ENCODE assay signal across 13 cellular contexts in genomic region chr11:44573333-44573732, GRCh38. TPM values are rescaled to one million over a fixed set of nuclear protein-coding genes. Genes with fewer than 3 reads are reported as not detected.
DNase-seq lines count a peak whose midpoint lies in the region; ATAC-seq and TF ChIP-seq lines count a peak whose summit lies in the region.
"Had no signal": no experiment of that assay in that cellular context is flagged by ENCODE, and none has a peak within 500 bp of the region (broad histone marks: within the 10 kb centered on the region; RNA-seq: fewer than 3 reads in every experiment).

No MANE protein-coding gene starts in this region.

- H3K9ac ChIP-seq in GM23248, result no peak overlapping the region

- in situ Hi-C loops in GM23248 (cut with MboI), result no loop called here

- no peaks in the 10 kb centered on the region for H3K9me3 Mint-ChIP-seq in CD4-positive, alpha-beta memory T cell
- H3K9me3 Mint-ChIP-seq in activated naive CD8-positive, alpha-beta T cell treated with anti-CD3 and anti-CD28 coated beads for 36 hours, result no peaks in the 10 kb centered on the region

- no peaks in the 10 kb centered on the region for H3K9me2 ChIP-seq in GM23248 (ENCODE audit: insufficient read depth)

- 81 to 82% methylated on average over 3 of the region's 3 CpGs for WGBS in GM23248 (ENCODE audit: low coverage in 1 of 2, low lambda C conversion rate in 2 of 2, missing lambda C conversion rate in 2 of 2), 2 experiments

- DNase-seq in CD4-positive, alpha-beta memory T cell, result peak in 1 of 5 donors; percentile 48
- DNase-seq in GM23248, result peak; percentile 21
- peak; percentile 56 for DNase-seq in activated naive CD8-positive, alpha-beta T cell treated with anti-CD3 and anti-CD28 coated beads for 36 hours
- DNase-seq in MV-4-11 (lab: John Stamatoyannopoulos, UW), result no peak
- DNase-seq: Calu3, mucosa of descending colon, NCI-H1417 treated with DMSO at 0.1 percent for 48 hours, NCI-H69, right lobe of liver had no signal

- POLR2A ChIA-PET in CD4-positive, alpha-beta memory T cell (lab: Charles Lee; ENCODE audit: partially characterized antibody), result interaction anchor here (1.9 to 13.8 kb wide), 5 partner anchors 8 to 38 kb away, joined by 9 to 287 read pairs (median 20); partner anchors contain the start of gene CD82

- no peaks in the 10 kb centered on the region for H3K9me3 ChIP-seq in CD4-positive, alpha-beta memory T cell (ENCODE audit: control insufficient read depth in 1 of 2, low read length in 2 of 2)
- H3K9me3 ChIP-seq in GM23248 (ENCODE audit: low read depth), result no peaks in the 10 kb centered on the region
- H3K9me3 ChIP-seq in neutrophil, result no peaks in the 10 kb centered on the region
- H3K9me3 ChIP-seq: mucosa of descending colon, right lobe of liver had no signal

- no peaks in the 10 kb centered on the region for H3K79me2 ChIP-seq in GM23248 (ENCODE audit: insufficient read depth)

- peak overlapping the region; percentile 87 to 96 (median 90) for H3K27ac Mint-ChIP-seq in CD4-positive, alpha-beta memory T cell
- peak overlapping the region; percentile 97 for H3K27ac Mint-ChIP-seq in activated naive CD8-positive, alpha-beta T cell treated with anti-CD3 and anti-CD28 coated beads for 36 hours

- H3K4me3 ChIP-seq in CD4-positive, alpha-beta memory T cell (ENCODE audit: low read length in 2 of 2), result peak overlapping the region in 1 of 2 donors; percentile 21
- H3K4me3 ChIP-seq in GM23248 (no peak overlapping the region), neutrophil (ENCODE audit: low read depth in 1 of 2, low read length in 1 of 2) (no peak overlapping the region)
- H3K4me3 ChIP-seq: mucosa of descending colon, right lobe of liver had no signal

- peaks cover 12 to 32% of the 10 kb centered on the region in 2 donors for H3K36me3 Mint-ChIP-seq in CD4-positive, alpha-beta memory T cell
- peaks cover 71% of the 10 kb centered on the region for H3K36me3 Mint-ChIP-seq in activated naive CD8-positive, alpha-beta T cell treated with anti-CD3 and anti-CD28 coated beads for 36 hours

- intact Hi-C loops in CD4-positive, alpha-beta memory T cell (cut with micrococcal nuclease), result no loop called here

- H3K4me1 ChIP-seq in CD4-positive, alpha-beta memory T cell (ENCODE audit: insufficient read depth, low read length), result peaks cover 100% of the 10 kb centered on the region
- H3K4me1 ChIP-seq in GM23248 (ENCODE audit: insufficient read depth) (peaks cover 34% of the 10 kb centered on the region), neutrophil (ENCODE audit: control insufficient read depth in 1 of 2, insufficient read depth in 1 of 2, low read depth in 1 of 2, low read length in 1 of 2) (peaks cover 90 to 92% of the 10 kb centered on the region in 2 experiments)

- peak overlapping the region; percentile 24 to 87 (median 81) for H3K4me3 Mint-ChIP-seq in CD4-positive, alpha-beta memory T cell
- peak overlapping the region; percentile 71 for H3K4me3 Mint-ChIP-seq in activated naive CD8-positive, alpha-beta T cell treated with anti-CD3 and anti-CD28 coated beads for 36 hours

- H3K4me1 Mint-ChIP-seq in CD4-positive, alpha-beta memory T cell, result peaks cover 77 to 100% (median 93%) of the 10 kb centered on the region in 4 donors
- H3K4me1 Mint-ChIP-seq in activated naive CD8-positive, alpha-beta T cell treated with anti-CD3 and anti-CD28 coated beads for 36 hours, result peaks cover 91% of the 10 kb centered on the region

- peak overlapping the region; percentile 52 for H3K27ac ChIP-seq in CD4-positive, alpha-beta memory T cell (ENCODE audit: low read depth, low read length)
- no peak overlapping the region for H3K27ac ChIP-seq in GM23248
- peak overlapping the region; percentile 63 for H3K27ac ChIP-seq in neutrophil
- H3K27ac ChIP-seq: right lobe of liver had no signal

- TF ChIP-seq CTCF in neutrophil (IDR thresholded peaks at IDR 0.05), result no peak

- no peaks in the 10 kb centered on the region for H4K20me1 ChIP-seq in GM23248 (ENCODE audit: insufficient read depth)

- H3K4me2 ChIP-seq in GM23248 (ENCODE audit: unreplicated experiment), result no peak overlapping the region

- no peak overlapping the region for H2AFZ ChIP-seq in GM23248

- CTCF ChIA-PET in CD4-positive, alpha-beta memory T cell (lab: Charles Lee; ENCODE audit: partially characterized antibody), result interaction anchor here (1.0 to 12.0 kb wide), 5 partner anchors 9 to 322 kb away, joined by 4 to 96 read pairs (median 12); partner anchors contain the start of gene CD82

- no peaks in the 10 kb centered on the region for H3K27me3 Mint-ChIP-seq in CD4-positive, alpha-beta memory T cell
- no peaks in the 10 kb centered on the region for H3K27me3 Mint-ChIP-seq in activated naive CD8-positive, alpha-beta T cell treated with anti-CD3 and anti-CD28 coated beads for 36 hours

- H3F3A ChIP-seq in GM23248 (ENCODE audit: insufficient read depth), result peaks cover 27% of the 10 kb centered on the region

- ATAC-seq in GM21447 (IDR thresholded peaks at IDR 0.05; ENCODE audit: unreplicated experiment) (no peak), HG03432 (IDR thresholded peaks at IDR 0.05; ENCODE audit: unreplicated experiment) (no peak), HG02678 (IDR thresholded peaks at IDR 0.05; ENCODE audit: unreplicated experiment) (no peak)
- ATAC-seq: mucosa of descending colon had no signal

- no peaks in the 10 kb centered on the region for H3K36me3 ChIP-seq in CD4-positive, alpha-beta memory T cell (ENCODE audit: insufficient read depth, low read length)
- H3K36me3 ChIP-seq in GM23248 (ENCODE audit: low read depth) (no peaks in the 10 kb centered on the region), neutrophil (peaks cover 10% of the 10 kb centered on the region)
- H3K36me3 ChIP-seq: right lobe of liver had no signal

- H3K27me3 ChIP-seq in CD4-positive, alpha-beta memory T cell (ENCODE audit: insufficient read depth, low read length), result no peaks in the 10 kb centered on the region
- H3K27me3 ChIP-seq in GM23248 (replicated peaks; ENCODE audit: insufficient read depth) (no peaks in the 10 kb centered on the region), neutrophil (no peaks in the 10 kb centered on the region)
- H3K27me3 ChIP-seq: right lobe of liver had no signal

RNA-seq across cellular contexts. Expression of gene CD82, which starts 7.9 kb away (rescaled TPM):
- 100 to 1,000 TPM; 130 to 133 TPM for total RNA-seq in CD4-positive, alpha-beta memory T cell
- polyA plus RNA-seq in CD4-positive, alpha-beta memory T cell, result 100 to 1,000 TPM; 250 to 260 TPM
- 4.8 and 9.9 TPM in 2 replicates for total RNA-seq in GM23248 (2014; rRNA removed; shearing (Covaris generic))
- polyA plus RNA-seq in GM23248 (2016; fragmentation: Nextera tagmentation; extraction: Ambion mirVana), result 6.0 and 8.6 TPM in 2 replicates
- 100 to 1,000 TPM; 339 to 343 TPM for total RNA-seq in activated naive CD8-positive, alpha-beta T cell treated with anti-CD3 and anti-CD28 coated beads for 36 hours

Comparison
In these comparisons a context has a peak if more than half of its experiments do, and no peak if none do; other contexts are left out.
1. RNA of gene CD82, which starts 7.9 kb away (total RNA-seq): 339 to 343 TPM in activated naive CD8-positive, alpha-beta T cell treated with anti-CD3 and anti-CD28 coated beads for 36 hours and 130 to 133 TPM in CD4-positive, alpha-beta memory T cell; 4.8 to 9.9 TPM in GM23248; every median in the first group is over 10 times any median in the second.